1 cellular context compared by ENCODE assay signal in the genomic region with DNA sequence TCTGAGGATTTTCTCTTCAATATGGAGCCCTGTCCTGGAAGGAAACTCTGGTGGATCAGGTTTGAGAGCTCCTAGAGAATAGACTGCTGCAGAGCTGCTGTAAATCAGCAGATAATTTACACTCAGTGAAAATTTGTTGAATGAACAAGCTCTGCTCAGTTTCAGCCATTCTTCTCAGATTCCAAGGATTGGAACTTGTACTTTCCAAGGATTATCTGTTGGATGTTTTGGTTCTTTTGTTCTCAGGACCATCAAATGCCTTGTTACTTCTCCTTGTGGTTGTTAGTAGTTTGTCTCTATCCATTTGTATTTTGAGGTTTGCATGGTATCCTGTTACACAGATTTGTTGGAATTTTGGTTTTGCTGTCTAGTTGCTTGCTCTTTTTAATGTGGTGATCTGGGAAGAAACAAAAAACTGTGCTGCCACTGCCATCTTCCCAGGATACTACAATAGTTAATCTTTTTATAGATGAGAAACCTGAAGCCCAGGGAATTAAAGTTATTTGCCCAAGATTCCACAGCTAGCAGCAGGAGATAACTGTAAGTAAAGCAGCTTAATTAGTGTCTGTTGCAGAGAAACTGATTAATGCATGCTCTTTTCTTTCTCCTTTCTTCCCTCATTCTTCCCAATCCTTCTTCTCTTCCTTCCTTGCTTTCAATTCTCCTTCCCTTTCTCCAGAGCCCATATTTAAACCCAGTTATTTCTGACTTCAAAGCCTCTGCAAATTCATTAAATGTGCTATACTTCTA.
TF ChIP-seq lines count a peak whose summit lies in the region.

No MANE protein-coding gene starts in this region.

TF ChIP-seq in HEK293, 187 proteins besides CTCF, POLR2A, EP300 and RAD21 (continued from another document):
- TF ChIP-seq OVOL3 (tag by site-specific recombination; IDR thresholded peaks at IDR 0.05) (no peak), GLIS2 (tag by site-specific recombination; IDR thresholded peaks at IDR 0.05) (no peak), ZNF391 (tag by site-specific recombination; IDR thresholded peaks at IDR 0.05; ENCODE audit: borderline replicate concordance, low read depth) (no peak), ZNF366 (tag by site-specific recombination; conservative IDR thresholded peaks at IDR 0.05) (0 out of 2 replicates have a peak, but pooled peaks have one; percentile 24), ZNF354C (tag by site-specific recombination; IDR thresholded peaks at IDR 0.05; ENCODE audit: borderline replicate concordance, low read depth) (no peak), SP2 (tag by site-specific recombination; IDR thresholded peaks at IDR 0.05) (no peak), ZNF140 (tag by site-specific recombination; IDR thresholded peaks at IDR 0.05) (no peak), ZNF335 (tag by site-specific recombination; conservative IDR thresholded peaks at IDR 0.05) (no peak), ZNF221 (tag by site-specific recombination; IDR thresholded peaks at IDR 0.05; ENCODE audit: borderline replicate concordance) (no peak), ZNF350 (tag by site-specific recombination; IDR thresholded peaks at IDR 0.05) (no peak), ZNF423 (tag by site-specific recombination; IDR thresholded peaks at IDR 0.05) (no peak)
- TF ChIP-seq, protein P1, sequence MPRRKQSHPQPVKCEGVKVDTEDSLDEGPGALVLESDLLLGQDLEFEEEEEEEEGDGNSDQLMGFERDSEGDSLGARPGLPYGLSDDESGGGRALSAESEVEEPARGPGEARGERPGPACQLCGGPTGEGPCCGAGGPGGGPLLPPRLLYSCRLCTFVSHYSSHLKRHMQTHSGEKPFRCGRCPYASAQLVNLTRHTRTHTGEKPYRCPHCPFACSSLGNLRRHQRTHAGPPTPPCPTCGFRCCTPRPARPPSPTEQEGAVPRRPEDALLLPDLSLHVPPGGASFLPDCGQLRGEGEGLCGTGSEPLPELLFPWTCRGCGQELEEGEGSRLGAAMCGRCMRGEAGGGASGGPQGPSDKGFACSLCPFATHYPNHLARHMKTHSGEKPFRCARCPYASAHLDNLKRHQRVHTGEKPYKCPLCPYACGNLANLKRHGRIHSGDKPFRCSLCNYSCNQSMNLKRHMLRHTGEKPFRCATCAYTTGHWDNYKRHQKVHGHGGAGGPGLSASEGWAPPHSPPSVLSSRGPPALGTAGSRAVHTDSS (tag by site-specific recombination; IDR thresholded peaks at IDR 0.05): no peak
